10 cellular contexts compared by ENCODE assay signal in genomic region chr14:91398192-91398591, GRCh38. TPM values are rescaled to one million over a fixed set of nuclear protein-coding genes. Genes with fewer than 3 reads are reported as not detected.
DNase-seq lines count a peak whose midpoint lies in the region; ATAC-seq and TF ChIP-seq lines count a peak whose summit lies in the region.
"Had no signal": no experiment of that assay in that cellular context is flagged by ENCODE, and none has a peak within 500 bp of the region (broad histone marks: within the 10 kb centered on the region; RNA-seq: fewer than 3 reads in every experiment).

No MANE protein-coding gene starts in this region.

- peaks cover 7 to 17% of the 10 kb centered on the region in 2 donors for H3K36me3 Mint-ChIP-seq in activated T-cell treated with anti-CD3 and anti-CD28 coated beads, Interleukin-2, amount 50 U/mL, for 72 hours (ENCODE audit: insufficient read depth in 2 of 2)
- H3K36me3 Mint-ChIP-seq in immature natural killer cell = peaks cover 0 to 7% (median 4%) of the 10 kb centered on the region in 3 donors

- peaks cover 97% of the 10 kb centered on the region for H3K4me1 Mint-ChIP-seq in activated T-cell treated with anti-CD3 and anti-CD28 coated beads, Interleukin-2, amount 50 U/mL, for 72 hours (ENCODE audit: low read depth)
- peaks cover 96 to 99% of the 10 kb centered on the region in 2 donors for H3K4me1 Mint-ChIP-seq in immature natural killer cell

- ATAC-seq in activated T-cell treated with anti-CD3 and anti-CD28 coated beads, Interleukin-2, amount 50 U/mL, for 72 hours (replicated peaks in 1 of 2) = no peak
- ATAC-seq in HG02970 (IDR thresholded peaks at IDR 0.05; ENCODE audit: low FRiP score, unreplicated experiment) = no peak

- no peaks in the 10 kb centered on the region for H3K9me3 Mint-ChIP-seq in activated T-cell treated with anti-CD3 and anti-CD28 coated beads, Interleukin-2, amount 50 U/mL, for 72 hours
- no peaks in the 10 kb centered on the region for H3K9me3 Mint-ChIP-seq in immature natural killer cell

- no peaks in the 10 kb centered on the region for H3K27me3 ChIP-seq in subcutaneous abdominal adipose tissue (ENCODE audit: control insufficient read depth in 5 of 5, insufficient read depth in 4 of 5, low read length in 5 of 5)

- H3K36me3 ChIP-seq in subcutaneous abdominal adipose tissue (ENCODE audit: control insufficient read depth in 5 of 5, insufficient read depth in 5 of 5, low read length in 5 of 5) = no peaks in the 10 kb centered on the region
- H3K36me3 ChIP-seq: cardiac muscle cell had no signal

- peaks cover 9 to 79% (median 42%) of the 10 kb centered on the region in 5 donors for H3K4me1 ChIP-seq in subcutaneous abdominal adipose tissue (ENCODE audit: control insufficient read depth in 5 of 5, insufficient read depth in 5 of 5, low read length in 5 of 5)

- no peaks in the 10 kb centered on the region for H3K27me3 Mint-ChIP-seq in activated T-cell treated with anti-CD3 and anti-CD28 coated beads, Interleukin-2, amount 50 U/mL, for 72 hours (ENCODE audit: low read depth)
- H3K27me3 Mint-ChIP-seq in immature natural killer cell (ENCODE audit: low read depth in 3 of 3) = peaks cover 0 to 14% (median 12%) of the 10 kb centered on the region in 3 donors

- DNase-seq in activated T-cell treated with anti-CD3 and anti-CD28 coated beads, Interleukin-2, amount 50 U/mL, for 72 hours = no peak
- no peak for DNase-seq in activated T-cell treated with anti-CD3 and anti-CD28 coated beads, Interleukin-2, amount 50 U/mL, for 48 hours
- peak in 1 of 3 donors; percentile 54 for DNase-seq in immature natural killer cell
- no peak for DNase-seq in GM03348 (ENCODE audit: low spot score)
- no peak for DNase-seq in NCI-H226
- DNase-seq: activated CD8-positive, alpha-beta memory T cell treated with anti-CD3 and anti-CD28 coated beads for 24 hours had no signal

- no peak for TF ChIP-seq CTCF in VCaP (conservative IDR thresholded peaks at IDR 0.05)

- H3K27ac ChIP-seq in VCaP = peak overlapping the region; percentile 74; the same call in 1 of the 2 replicates
- peak overlapping the region; percentile 16 for H3K27ac ChIP-seq in subcutaneous abdominal adipose tissue (ENCODE audit: low read depth, low read length)
- H3K27ac ChIP-seq: cardiac muscle cell had no signal

- H3K9ac ChIP-seq in subcutaneous abdominal adipose tissue (ENCODE audit: low read length in 5 of 5) = no peak overlapping the region

- peak overlapping the region; percentile 87 to 99 for H3K4me3 Mint-ChIP-seq in activated T-cell treated with anti-CD3 and anti-CD28 coated beads, Interleukin-2, amount 50 U/mL, for 72 hours
- peak overlapping the region; percentile 97 to 100 (median 99) for H3K4me3 Mint-ChIP-seq in immature natural killer cell

- peak overlapping the region; percentile 87 for H3K27ac Mint-ChIP-seq in activated T-cell treated with anti-CD3 and anti-CD28 coated beads, Interleukin-2, amount 50 U/mL, for 72 hours
- peak overlapping the region; percentile 95 to 98 (median 96) for H3K27ac Mint-ChIP-seq in immature natural killer cell

- no peaks in the 10 kb centered on the region for H3K9me3 ChIP-seq in subcutaneous abdominal adipose tissue (ENCODE audit: control insufficient read depth in 5 of 5, low read length in 5 of 5)

- H3K4me3 ChIP-seq in subcutaneous abdominal adipose tissue (ENCODE audit: low read depth in 1 of 5, low read length in 5 of 5) = no peak overlapping the region
- H3K4me3 ChIP-seq: cardiac muscle cell had no signal

RNA-seq across cellular contexts. Expression of gene CCDC88C, which starts 19.4 kb away (rescaled TPM):
- 100 to 1,000 TPM; 103 to 111 TPM for total RNA-seq in activated T-cell treated with anti-CD3 and anti-CD28 coated beads, Interleukin-2, amount 50 U/mL, for 72 hours
- polyA plus RNA-seq in immature natural killer cell = 10 to 100 TPM; 19.5 to 58.2 (median 21.2) TPM
